ENCODE assay signal across 1 cellular context in the genomic region with DNA sequence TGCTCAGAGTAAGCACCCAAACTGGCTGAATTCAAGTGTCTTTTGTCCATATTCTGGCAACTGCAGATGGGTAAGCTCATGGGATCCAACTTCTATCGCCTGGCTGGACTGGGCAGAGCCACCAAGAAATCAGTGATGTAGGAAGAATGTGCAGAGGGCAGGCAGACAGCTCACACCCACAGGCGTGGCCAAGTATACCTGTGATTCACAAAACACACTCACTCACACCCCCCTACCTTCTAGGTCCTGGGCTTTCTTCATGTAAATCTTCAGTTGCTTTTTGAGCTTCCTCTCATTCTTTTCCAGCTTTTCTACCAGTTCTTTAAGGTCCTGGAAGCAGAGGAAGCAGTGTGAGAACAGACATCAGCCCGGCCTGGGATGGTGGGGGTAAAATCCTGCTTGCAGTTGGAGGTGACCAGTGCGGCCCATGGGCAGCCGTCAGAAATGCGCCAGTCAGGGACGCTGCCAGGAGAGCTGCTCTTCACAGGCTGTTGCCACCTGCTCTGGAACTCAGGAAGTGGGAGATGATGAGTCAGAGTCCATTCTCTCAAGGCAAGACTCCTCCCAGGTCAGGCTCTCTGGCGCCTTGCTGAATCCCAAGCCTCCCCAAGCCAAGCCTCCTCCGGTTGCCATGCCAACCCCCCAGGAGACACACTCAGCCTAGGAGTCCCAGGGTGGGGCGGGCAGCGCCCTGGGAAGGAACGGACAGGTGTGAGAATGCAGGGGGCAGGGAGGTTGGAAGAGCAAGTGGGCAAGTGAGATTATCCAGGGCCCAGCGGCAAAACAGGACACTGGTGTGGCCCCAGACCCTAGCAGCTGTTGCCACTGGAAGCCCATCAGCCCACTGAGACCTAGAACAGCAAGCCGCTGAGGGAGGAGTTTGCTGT.
TF ChIP-seq lines count a peak whose summit lies in the region.

No MANE protein-coding gene starts in this region.

TF ChIP-seq in HEK293, 187 proteins besides CTCF, POLR2A, EP300 and RAD21 (continued from another document):
- TF ChIP-seq ZNF449 (tag by site-specific recombination; IDR thresholded peaks at IDR 0.05) = no peak
- TF ChIP-seq ZNF335 (tag by site-specific recombination; conservative IDR thresholded peaks at IDR 0.05) = no peak
- TF ChIP-seq ZEB2 (tag by site-specific recombination; IDR thresholded peaks at IDR 0.05) = 0 out of 2 replicates have a peak, but pooled peaks have one; percentile 20
- TF ChIP-seq MYNN (tag by site-specific recombination; IDR thresholded peaks at IDR 0.05; ENCODE audit: borderline replicate concordance) = peak; percentile 73; the same call in 1 of the 2 replicates
- TF ChIP-seq SCRT2 (tag by site-specific recombination; IDR thresholded peaks at IDR 0.05) = peak; percentile 32; the same call in 1 of the 2 replicates
- no peak for TF ChIP-seq ZNF302 (tag by site-specific recombination; IDR thresholded peaks at IDR 0.05; ENCODE audit: low read depth)
- no peak for TF ChIP-seq ZNF670 (tag by site-specific recombination; IDR thresholded peaks at IDR 0.05; ENCODE audit: low read depth)
- TF ChIP-seq SP2 (tag by site-specific recombination; IDR thresholded peaks at IDR 0.05) = peak; percentile 12; the same call in 1 of the 2 replicates
- TF ChIP-seq ZNF169 (tag by site-specific recombination; IDR thresholded peaks at IDR 0.05) = no peak
- TF ChIP-seq ZNF391 (tag by site-specific recombination; IDR thresholded peaks at IDR 0.05; ENCODE audit: borderline replicate concordance, low read depth) = no peak
- TF ChIP-seq, protein P1, sequence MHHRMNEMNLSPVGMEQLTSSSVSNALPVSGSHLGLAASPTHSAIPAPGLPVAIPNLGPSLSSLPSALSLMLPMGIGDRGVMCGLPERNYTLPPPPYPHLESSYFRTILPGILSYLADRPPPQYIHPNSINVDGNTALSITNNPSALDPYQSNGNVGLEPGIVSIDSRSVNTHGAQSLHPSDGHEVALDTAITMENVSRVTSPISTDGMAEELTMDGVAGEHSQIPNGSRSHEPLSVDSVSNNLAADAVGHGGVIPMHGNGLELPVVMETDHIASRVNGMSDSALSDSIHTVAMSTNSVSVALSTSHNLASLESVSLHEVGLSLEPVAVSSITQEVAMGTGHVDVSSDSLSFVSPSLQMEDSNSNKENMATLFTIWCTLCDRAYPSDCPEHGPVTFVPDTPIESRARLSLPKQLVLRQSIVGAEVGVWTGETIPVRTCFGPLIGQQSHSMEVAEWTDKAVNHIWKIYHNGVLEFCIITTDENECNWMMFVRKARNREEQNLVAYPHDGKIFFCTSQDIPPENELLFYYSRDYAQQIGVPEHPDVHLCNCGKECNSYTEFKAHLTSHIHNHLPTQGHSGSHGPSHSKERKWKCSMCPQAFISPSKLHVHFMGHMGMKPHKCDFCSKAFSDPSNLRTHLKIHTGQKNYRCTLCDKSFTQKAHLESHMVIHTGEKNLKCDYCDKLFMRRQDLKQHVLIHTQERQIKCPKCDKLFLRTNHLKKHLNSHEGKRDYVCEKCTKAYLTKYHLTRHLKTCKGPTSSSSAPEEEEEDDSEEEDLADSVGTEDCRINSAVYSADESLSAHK (tag by site-specific recombination; IDR thresholded peaks at IDR 0.05) = no peak
- TF ChIP-seq, protein P2, sequence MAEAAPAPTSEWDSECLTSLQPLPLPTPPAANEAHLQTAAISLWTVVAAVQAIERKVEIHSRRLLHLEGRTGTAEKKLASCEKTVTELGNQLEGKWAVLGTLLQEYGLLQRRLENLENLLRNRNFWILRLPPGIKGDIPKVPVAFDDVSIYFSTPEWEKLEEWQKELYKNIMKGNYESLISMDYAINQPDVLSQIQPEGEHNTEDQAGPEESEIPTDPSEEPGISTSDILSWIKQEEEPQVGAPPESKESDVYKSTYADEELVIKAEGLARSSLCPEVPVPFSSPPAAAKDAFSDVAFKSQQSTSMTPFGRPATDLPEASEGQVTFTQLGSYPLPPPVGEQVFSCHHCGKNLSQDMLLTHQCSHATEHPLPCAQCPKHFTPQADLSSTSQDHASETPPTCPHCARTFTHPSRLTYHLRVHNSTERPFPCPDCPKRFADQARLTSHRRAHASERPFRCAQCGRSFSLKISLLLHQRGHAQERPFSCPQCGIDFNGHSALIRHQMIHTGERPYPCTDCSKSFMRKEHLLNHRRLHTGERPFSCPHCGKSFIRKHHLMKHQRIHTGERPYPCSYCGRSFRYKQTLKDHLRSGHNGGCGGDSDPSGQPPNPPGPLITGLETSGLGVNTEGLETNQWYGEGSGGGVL (tag by site-specific recombination; IDR thresholded peaks at IDR 0.05) = no peak
- TF ChIP-seq, protein P3, sequence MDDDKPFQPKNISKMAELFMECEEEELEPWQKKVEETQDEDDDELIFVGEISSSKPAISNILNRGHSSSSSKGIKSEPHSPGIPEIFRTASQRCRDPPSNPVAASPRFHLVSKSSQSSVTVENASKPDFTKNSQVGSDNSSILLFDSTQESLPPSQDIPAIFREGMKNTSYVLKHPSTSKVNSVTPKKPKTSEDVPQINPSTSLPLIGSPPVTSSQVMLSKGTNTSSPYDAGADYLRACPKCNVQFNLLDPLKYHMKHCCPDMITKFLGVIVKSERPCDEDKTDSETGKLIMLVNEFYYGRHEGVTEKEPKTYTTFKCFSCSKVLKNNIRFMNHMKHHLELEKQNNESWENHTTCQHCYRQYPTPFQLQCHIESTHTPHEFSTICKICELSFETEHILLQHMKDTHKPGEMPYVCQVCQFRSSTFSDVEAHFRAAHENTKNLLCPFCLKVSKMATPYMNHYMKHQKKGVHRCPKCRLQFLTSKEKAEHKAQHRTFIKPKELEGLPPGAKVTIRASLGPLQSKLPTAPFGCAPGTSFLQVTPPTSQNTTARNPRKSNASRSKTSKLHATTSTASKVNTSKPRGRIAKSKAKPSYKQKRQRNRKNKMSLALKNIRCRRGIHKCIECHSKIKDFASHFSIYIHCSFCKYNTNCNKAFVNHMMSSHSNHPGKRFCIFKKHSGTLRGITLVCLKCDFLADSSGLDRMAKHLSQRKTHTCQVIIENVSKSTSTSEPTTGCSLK (tag by site-specific recombination; IDR thresholded peaks at IDR 0.05) = no peak
- no peak for TF ChIP-seq ZBTB21 (tag by site-specific recombination; IDR thresholded peaks at IDR 0.05)
- TF ChIP-seq ELK4 (IDR thresholded peaks at IDR 0.05; ENCODE audit: borderline replicate concordance, low read depth, low read length) = no peak
- no peak for TF ChIP-seq SETDB1 (IDR thresholded peaks at IDR 0.05; ENCODE audit: insufficient read length, low read length)
- TF ChIP-seq HIC1 (tag by site-specific recombination; IDR thresholded peaks at IDR 0.05) = peak; percentile 85; the same call in 1 of the 2 replicates
- no peak for TF ChIP-seq ZNF785 (tag by site-specific recombination; IDR thresholded peaks at IDR 0.05)
- TF ChIP-seq KLF16 (tag by site-specific recombination; IDR thresholded peaks at IDR 0.05) = 0 out of 2 replicates have a peak, but pooled peaks have one; percentile 39
- peak; percentile 89 for TF ChIP-seq ZIC2 (tag by site-specific recombination; IDR thresholded peaks at IDR 0.05)
- no peak for TF ChIP-seq OVOL3 (tag by site-specific recombination; IDR thresholded peaks at IDR 0.05)
- TF ChIP-seq ZNF175 (tag by site-specific recombination; IDR thresholded peaks at IDR 0.05) = no peak
- peak; percentile 97 for TF ChIP-seq ZNF600 (tag by site-specific recombination; IDR thresholded peaks at IDR 0.05)
- TF ChIP-seq WT1 (tag by site-specific recombination; IDR thresholded peaks at IDR 0.05) = 0 out of 2 replicates have a peak, but pooled peaks have one; percentile 21
- no peak for TF ChIP-seq ZNF548 (tag by site-specific recombination; IDR thresholded peaks at IDR 0.05)
- TF ChIP-seq ZBTB17 (tag by site-specific recombination; IDR thresholded peaks at IDR 0.05) = peak; percentile 63
- TF ChIP-seq MZF1 (tag by site-specific recombination; IDR thresholded peaks at IDR 0.05; ENCODE audit: borderline replicate concordance) = no peak
- TF ChIP-seq GLIS1 (tag by site-specific recombination; IDR thresholded peaks at IDR 0.05) = peak; percentile 94
- no peak for TF ChIP-seq ZNF837 (tag by site-specific recombination; IDR thresholded peaks at IDR 0.05)
- TF ChIP-seq SP7 (tag by site-specific recombination; IDR thresholded peaks at IDR 0.05) = 0 out of 2 replicates have a peak, but pooled peaks have one; percentile 56
- TF ChIP-seq, protein P4, sequence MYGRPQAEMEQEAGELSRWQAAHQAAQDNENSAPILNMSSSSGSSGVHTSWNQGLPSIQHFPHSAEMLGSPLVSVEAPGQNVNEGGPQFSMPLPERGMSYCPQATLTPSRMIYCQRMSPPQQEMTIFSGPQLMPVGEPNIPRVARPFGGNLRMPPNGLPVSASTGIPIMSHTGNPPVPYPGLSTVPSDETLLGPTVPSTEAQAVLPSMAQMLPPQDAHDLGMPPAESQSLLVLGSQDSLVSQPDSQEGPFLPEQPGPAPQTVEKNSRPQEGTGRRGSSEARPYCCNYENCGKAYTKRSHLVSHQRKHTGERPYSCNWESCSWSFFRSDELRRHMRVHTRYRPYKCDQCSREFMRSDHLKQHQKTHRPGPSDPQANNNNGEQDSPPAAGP (tag by site-specific recombination; IDR thresholded peaks at IDR 0.05) = no peak
- TF ChIP-seq PATZ1 (tag by site-specific recombination; IDR thresholded peaks at IDR 0.05) = peak; percentile 41; the same call in 1 of the 2 replicates
- no peak for TF ChIP-seq ZNF19 (tag by site-specific recombination; IDR thresholded peaks at IDR 0.05; ENCODE audit: low read depth)
- 0 out of 2 replicates have a peak, but pooled peaks have one; percentile 26 for TF ChIP-seq ZNF366 (tag by site-specific recombination; conservative IDR thresholded peaks at IDR 0.05)
- TF ChIP-seq PRDM1 (tag by site-specific recombination; IDR thresholded peaks at IDR 0.05) = no peak
TF ChIP-seq in HEK293: peak in this region for 20.
